In genomic region chr20:54475334-54476287, GRCh38 we compare ENCODE assay signal across 8 cellular contexts. TPM values are rescaled to one million over a fixed set of nuclear protein-coding genes. Genes with fewer than 3 reads are reported as not detected.
A peak's percentile ranks its signal among the peaks of the same experiment; 100 is the strongest.
DNase-seq lines count a peak whose midpoint lies in the region; ATAC-seq, FAIRE-seq and TF ChIP-seq lines count a peak whose summit lies in the region.

Gene DOK5, plus strand, starts transcription at chr20:54475593. Its CDS starts 354 bp downstream, at chr20:54475947.

- H3K9ac ChIP-seq in H9 (ENCODE audit: extremely low read depth, insufficient read length, low read length) (peak within 1 kb of the TSS; percentile 43), GM12878 (ENCODE audit: control insufficient read depth, insufficient read depth, low read length) (no peak within 1 kb of the TSS), iPS-18a (ENCODE audit: low read length) (peak within 1 kb of the TSS; percentile 66)

- H2BK12ac ChIP-seq in H9 (ENCODE audit: insufficient read length, low read depth, low read length) = no peak within 1 kb of the TSS

- no peak within 1 kb of the TSS for H2BK120ac ChIP-seq in H9 (ENCODE audit: low read depth, low read length, poor library complexity, severe bottlenecking)

- WGBS in H9 (ENCODE audit: extremely low coverage, insufficient read length, low lambda C conversion rate) = no CpG with 5 or more reads among the region's 75 CpGs
- 21% methylated on average over 53 of the region's 75 CpGs for WGBS in GM12878 (ENCODE audit: insufficient coverage, insufficient replicate concordance, low lambda C conversion rate, missing lambda C conversion rate)

- no peak within 1 kb of the TSS for H4K91ac ChIP-seq in H9 (ENCODE audit: insufficient read length, low read depth, low read length)

- no peak within 1 kb of the TSS for H2BK20ac ChIP-seq in H9 (ENCODE audit: low read depth, low read length, poor library complexity, severe bottlenecking)

- no peak for TF ChIP-seq RAD21 in GM12878 (IDR thresholded peaks at IDR 0.05; ENCODE audit: insufficient read depth, low read depth, low read length)

- peaks cover 46% of the 10 kb centered on the region for H3K27me3 Mint-ChIP-seq in H9 (ENCODE audit: low read depth)

- no peak within 1 kb of the TSS for H4K5ac ChIP-seq in H9 (ENCODE audit: insufficient read length, low read depth, low read length)

- H2AFZ ChIP-seq in H9 (ENCODE audit: low read length) (no peak within 1 kb of the TSS), GM12878 (ENCODE audit: control insufficient read depth, low read depth, low read length) (no peak within 1 kb of the TSS)

- H4K20me1 ChIP-seq in H9 (ENCODE audit: control insufficient read depth, insufficient read depth, insufficient read length) = no peaks in the 10 kb centered on the region
- H4K20me1 ChIP-seq in GM12878 (ENCODE audit: control insufficient read depth, insufficient read depth) = no peaks in the 10 kb centered on the region

- no TSS peak for BruUV-seq in GM12878 (replicated peaks; lab: Mats Ljungman, UMichigan)

- H3K36me3 Mint-ChIP-seq in H9 (ENCODE audit: insufficient read depth in 1 of 3, low read depth in 3 of 3) = no peaks in the 10 kb centered on the region; a peak in 2 of 7 replicates

- intact Hi-C loops in GM12878 (cut with micrococcal nuclease; ENCODE audit: unreplicated experiment) (no loop called here), sciatic nerve (cut with DNase I) (no loop called here)

- no peak within 1 kb of the TSS for H3K4ac ChIP-seq in H9 (ENCODE audit: low read depth, low read length)

- no peak for TF ChIP-seq EP300 in GM12878 (IDR thresholded peaks at IDR 0.05; ENCODE audit: borderline replicate concordance in 1 of 2, control insufficient read depth in 1 of 2, low read depth in 2 of 2, low read length in 2 of 2)

- DNase-seq in H9 (peak; percentile 64), GM12878 (ENCODE audit: low read depth, low spot score) (no peak), sciatic nerve (ENCODE audit: low spot score) (peak; percentile 75), DMS114 treated with DMSO at 0.1 percent for 48 hours (lab: John Stamatoyannopoulos, UW; ENCODE audit: unreplicated experiment) (no peak), GM12892 (ENCODE audit: insufficient read length) (no peak)

- no peak within 1 kb of the TSS for H3K56ac ChIP-seq in H9 (ENCODE audit: insufficient read length, low read depth, low read length)

- CTCF ChIA-PET in GM12878 (lab: Yijun Ruan, JAX) = no interaction called here

- H3K14ac ChIP-seq in H9 (ENCODE audit: insufficient read depth, low read length) = peak within 1 kb of the TSS; percentile 59

- no peak within 1 kb of the TSS for H3T11ph ChIP-seq in H9 (ENCODE audit: low read length)

- H3K4me2 ChIP-seq in H9 (ENCODE audit: insufficient read depth, insufficient read length, low read length) (peak within 1 kb of the TSS; percentile 95), GM12878 (ENCODE audit: control insufficient read depth, insufficient read depth) (no peak within 1 kb of the TSS)

- SMC1A ChIA-PET in GM12878 (lab: Charles Lee; ENCODE audit: uncharacterized antibody, unreplicated experiment) = no interaction called here

- H3K4me1 Mint-ChIP-seq in H9 = peaks cover 29 to 30% of the 10 kb centered on the region in 2 experiments

- H3K27ac ChIP-seq in H9 (ENCODE audit: insufficient read length, low read depth, low read length) (no peak within 1 kb of the TSS), GM12878 (ENCODE audit: control insufficient read depth, insufficient read depth) (no peak within 1 kb of the TSS), iPS-18a (ENCODE audit: low read length) (no peak within 1 kb of the TSS)

- H3K79me1 ChIP-seq in H9 (ENCODE audit: insufficient read depth, low read depth, low read length, poor library complexity, severe bottlenecking) = no peaks in the 10 kb centered on the region

- H3K4me3 Mint-ChIP-seq in H9 = peak within 1 kb of the TSS; percentile 90 to 94

- RAD21 ChIA-PET in GM12878 (lab: Charles Lee; ENCODE audit: unreplicated experiment) = no interaction called here

- in situ Hi-C loops in GM12878 (cut with MboI) = no loop called here

- H3K79me2 ChIP-seq in H9 (ENCODE audit: insufficient read depth, low read length) = no peaks in the 10 kb centered on the region
- H3K79me2 ChIP-seq in GM12878 (ENCODE audit: control insufficient read depth, insufficient read depth, low read length) = no peaks in the 10 kb centered on the region

- peak within 1 kb of the TSS in 1 of 3 experiments; percentile 37; a peak in 3 of 7 replicates for H3K27ac Mint-ChIP-seq in H9

- H3K27me3 ChIP-seq in H9 (ENCODE audit: insufficient read depth, low read length) (peaks cover 3% of the 10 kb centered on the region; the same call in 1 of the 2 replicates), GM12878 (replicated peaks in 1 of 2; ENCODE audit: control insufficient read depth in 2 of 2, insufficient read depth in 2 of 2, low read length in 1 of 2) (peaks cover 4 to 11% of the 10 kb centered on the region in 2 experiments), iPS-18a (ENCODE audit: control insufficient read depth, insufficient read depth, low read length) (peaks cover 38% of the 10 kb centered on the region)

- TF ChIP-seq POLR2A in GM12878 (IDR thresholded peaks at IDR 0.05; ENCODE audit: low read depth, low read length) (no peak), GM12892 (IDR thresholded peaks at IDR 0.05; ENCODE audit: low read depth, low read length) (no peak)

- H3K4me3 ChIP-seq in GM12878 (no peak within 1 kb of the TSS), iPS-18a (ENCODE audit: low read length) (peak within 1 kb of the TSS; percentile 90)

- no peaks in the 10 kb centered on the region for H3K9me3 ChIP-seq in H9 (ENCODE audit: control insufficient read depth, low read depth, low read length)
- H3K9me3 ChIP-seq in GM12878 (replicated peaks; ENCODE audit: control insufficient read depth, insufficient read depth, low read length) = no peaks in the 10 kb centered on the region
- H3K9me3 ChIP-seq in iPS-18a (ENCODE audit: control insufficient read depth, low read depth, low read length) = no peaks in the 10 kb centered on the region

- no peak within 1 kb of the TSS for H4K8ac ChIP-seq in H9 (replicated peaks; ENCODE audit: insufficient read length, low read depth, low read length)

- ATAC-seq in GM12878 (no peak), sciatic nerve (peak; percentile 93), GM18867 (IDR thresholded peaks at IDR 0.05; ENCODE audit: unreplicated experiment) (no peak), GM19351 (IDR thresholded peaks at IDR 0.05; ENCODE audit: unreplicated experiment) (no peak)

- H3K9me3 Mint-ChIP-seq in H9 = no peaks in the 10 kb centered on the region; a peak in 1 of 5 replicates

- no peak for TF ChIP-seq CTCF in H9 (conservative IDR thresholded peaks at IDR 0.05)
- no peak for TF ChIP-seq CTCF in GM12878 (IDR thresholded peaks at IDR 0.05 in 2 of 3, conservative IDR thresholded peaks at IDR 0.05 in 1 of 3; ENCODE audit: control insufficient read depth in 2 of 3, extremely low read depth in 1 of 3, insufficient read depth in 1 of 3, low read depth in 3 of 3, low read length in 3 of 3)

- H3K36me3 ChIP-seq in GM12878 (ENCODE audit: control insufficient read depth in 2 of 2, insufficient read depth in 2 of 2, low read length in 1 of 2) (no peaks in the 10 kb centered on the region), iPS-18a (ENCODE audit: control insufficient read depth, low read depth, low read length) (no peaks in the 10 kb centered on the region)

- H2AK5ac ChIP-seq in H9 (ENCODE audit: insufficient read length, low read length) = no peak within 1 kb of the TSS

- peaks cover 4% of the 10 kb centered on the region; the same call in 1 of the 2 replicates for H3K4me1 ChIP-seq in H9 (ENCODE audit: insufficient read depth, low read length)
- no peaks in the 10 kb centered on the region for H3K4me1 ChIP-seq in GM12878 (ENCODE audit: control insufficient read depth, insufficient read depth, low read length)
- H3K4me1 ChIP-seq in iPS-18a (ENCODE audit: control insufficient read depth, low read depth, low read length) = peaks cover 28% of the 10 kb centered on the region

- no peak within 1 kb of the TSS for H2BK5ac ChIP-seq in H9 (ENCODE audit: insufficient read length, low read length)

- H2BK15ac ChIP-seq in H9 (ENCODE audit: low read depth, low read length) = no peak within 1 kb of the TSS

- H3K23ac ChIP-seq in H9 (ENCODE audit: insufficient read length, low read depth, low read length) = no peak within 1 kb of the TSS

- no peak for FAIRE-seq in GM12878 (lab: Jason Lieb, UNC)
- no peak for FAIRE-seq in GM12892 (lab: Jason Lieb, UNC)

- POLR2A ChIA-PET in GM12878 (lab: Charles Lee) = no interaction called here

- H3K18ac ChIP-seq in H9 (ENCODE audit: insufficient read length, low read depth, low read length) = peak within 1 kb of the TSS; percentile 28

- H3K23me2 ChIP-seq in H9 (ENCODE audit: insufficient read length, low read depth, low read length, poor library complexity, severe bottlenecking) = peaks cover 10% of the 10 kb centered on the region

RNA-seq across cellular contexts. Expression of gene DOK5, which starts in this region (rescaled TPM):
- total RNA-seq in H9 (2021) (3.0 and 4.5 TPM in 2 replicates), GM12878 (2014; rRNA removed) (not detected in 2 replicates), GM12878 (2014; rRNA removed; fragmentation: Illumina TruSeq; extraction: Trizol) (not detected in 2 replicates), GM12878 (2021) (not detected in 2 replicates), sciatic nerve (13.6 TPM)
- not detected in 2 replicates for total RNA-seq in GM12878 (2013; cell fraction: nucleolus; rRNA removed)
- polyA plus RNA-seq in GM12878 (2011; ENCODE audit: low read depth) = not detected
- polyA plus RNA-seq in GM12878 (2011; rRNA removed) (0.03 and 0.07 TPM in 2 replicates), GM12878 (2014; fragmentation: Illumina TruSeq; extraction: Trizol) (not detected in 2 replicates), GM12878 (2014; fragmentation: Nextera tagmentation; extraction: Ambion mirVana) (not detected), GM12878 (2014; rRNA removed) (not detected in 2 replicates), GM12878 (2016; fragmentation: Nextera tagmentation; extraction: Ambion mirVana) (not detected)
- not detected in 2 replicates for polyA plus RNA-seq in GM12878 (2011; cell fraction: cytosol; rRNA removed)
- polyA plus RNA-seq in GM12878 (2011; cell fraction: nucleus; rRNA removed) = not detected in 2 replicates
- polyA plus RNA-seq in GM12878 (2012) = not detected in 2 replicates
- polyA minus RNA-seq in GM12878 (2011; rRNA and poly(A)+ RNA removed) = not detected in 2 replicates
- polyA minus RNA-seq in GM12878 (2011; cell fraction: cytosol; rRNA and poly(A)+ RNA removed) = not detected in 2 replicates
- polyA minus RNA-seq in GM12878 (2011; cell fraction: nucleus; rRNA and poly(A)+ RNA removed) = not detected in 2 replicates
- not detected for polyA plus RNA-seq in GM12892 (2012; ENCODE audit: missing spikeins)

Comparison
In these comparisons a context has a peak if more than half of its experiments do, and no peak if none do; other contexts are left out.
1. DNase-seq: peak in H9 (single experiment) and sciatic nerve (single experiment); none in GM12878 (single experiment), DMS114 treated with DMSO at 0.1 percent for 48 hours (single experiment) and GM12892 (single experiment).